11 cellular contexts compared by ENCODE assay signal in genomic region chr11:61369372-61370348, GRCh38. TPM values are rescaled to one million over a fixed set of nuclear protein-coding genes. Genes with fewer than 3 reads are reported as not detected.
DNase-seq lines count a peak whose midpoint lies in the region; ATAC-seq, FAIRE-seq and TF ChIP-seq lines count a peak whose summit lies in the region.
"Had no signal": no experiment of that assay in that cellular context is flagged by ENCODE, and none has a peak within 500 bp of the region (broad histone marks: within the 10 kb centered on the region; RNA-seq: fewer than 3 reads in every experiment).

No MANE protein-coding gene starts in this region.

- peak; percentile 34 for FAIRE-seq in HepG2 (lab: Jason Lieb, UNC)

- no peak for DNase-seq in activated CD4-positive, alpha-beta memory T cell treated with anti-CD3 and anti-CD28 coated beads for 36 hours
- no peak for DNase-seq in activated CD4-positive, alpha-beta memory T cell treated with anti-CD3 and anti-CD28 coated beads, Interleukin-2, amount 10 ng/mL, durations not matched to agents 7 days and 5 days
- DNase-seq in HepG2 (ENCODE audit: low spot score) (peak; percentile 76), tibial artery (peak; percentile 54 to 83), mesenteric fat pad (ENCODE audit: low spot score) (no peak), DMS53 (lab: John Stamatoyannopoulos, UW) (no peak)
- DNase-seq: naive thymus-derived CD8-positive, alpha-beta T cell had no signal

- H3K27ac ChIP-seq in HepG2 (ENCODE audit: extremely low read length, insufficient read depth, low read length) (peak overlapping the region; percentile 79), tibial artery (peak overlapping the region in 1 of 2 donors; percentile 3)
- H3K27ac ChIP-seq: SK-N-MC had no signal

- in situ Hi-C loops in HepG2 (cut with HindIII; ENCODE audit: extremely low pct_ligation_motif_present, low pct_unique_long_range_greater_than_20kb), result no loop called here

- no peak overlapping the region for H3K4me3 Mint-ChIP-seq in activated CD4-positive, alpha-beta memory T cell treated with anti-CD3 and anti-CD28 coated beads for 36 hours
- no peak overlapping the region for H3K4me3 Mint-ChIP-seq in activated CD4-positive, alpha-beta memory T cell treated with anti-CD3 and anti-CD28 coated beads, Interleukin-2, amount 10 ng/mL, durations not matched to agents 7 days and 5 days
- H3K4me3 Mint-ChIP-seq in brain, result peak overlapping the region in 1 of 5 experiments; percentile 69
- H3K4me3 Mint-ChIP-seq: naive thymus-derived CD8-positive, alpha-beta T cell had no signal

- no peak overlapping the region for H3K9ac ChIP-seq in HepG2 (ENCODE audit: insufficient read depth, low read depth, low read length)

- CTCF ChIA-PET in activated CD4-positive, alpha-beta memory T cell treated with anti-CD3 and anti-CD28 coated beads for 36 hours (lab: Charles Lee), result interaction anchor here (3.4 to 4.9 kb wide), 2 partner anchors 16 to 33 kb away, joined by 22 to 28 read pairs; no protein-coding TSS in a partner anchor
- CTCF ChIA-PET in activated CD4-positive, alpha-beta memory T cell treated with anti-CD3 and anti-CD28 coated beads, Interleukin-2, amount 10 ng/mL, durations not matched to agents 7 days and 5 days (lab: Charles Lee), result interaction anchor here (0.8 to 2.1 kb wide), 3 partner anchors 13 to 33 kb away, joined by 3 to 11 read pairs (median 10); no protein-coding TSS in a partner anchor
- CTCF ChIA-PET in HepG2 (lab: Yijun Ruan, JAX; ENCODE audit: low intra/inter-chr PET ratio, low total read pairs), result no interaction called here

- H3K27me3 ChIP-seq in HepG2 (ENCODE audit: control insufficient read depth in 1 of 2, insufficient read depth in 2 of 2, low read length in 2 of 2) (no peaks in the 10 kb centered on the region), tibial artery (no peaks in the 10 kb centered on the region)

- H3K4me2 ChIP-seq in HepG2 (ENCODE audit: low read depth, low read length), result no peak overlapping the region; the same call in 1 of the 2 replicates

- peaks cover 24% of the 10 kb centered on the region for H3K4me1 ChIP-seq in HepG2 (ENCODE audit: insufficient read depth, low read length)
- H3K4me1 ChIP-seq in tibial artery, result peaks cover 0 to 16% (median 2%) of the 10 kb centered on the region in 4 donors

- peaks cover 38% of the 10 kb centered on the region for H3K36me3 Mint-ChIP-seq in activated CD4-positive, alpha-beta memory T cell treated with anti-CD3 and anti-CD28 coated beads for 36 hours
- peaks cover 65% of the 10 kb centered on the region for H3K36me3 Mint-ChIP-seq in activated CD4-positive, alpha-beta memory T cell treated with anti-CD3 and anti-CD28 coated beads, Interleukin-2, amount 10 ng/mL, durations not matched to agents 7 days and 5 days (ENCODE audit: low read depth)
- H3K36me3 Mint-ChIP-seq in brain, result peaks cover 81% of the 10 kb centered on the region

- BruUV-seq in HepG2 (replicated peaks; lab: Mats Ljungman, UMichigan), result no TSS peak

- peaks cover 8% of the 10 kb centered on the region for H3K4me1 Mint-ChIP-seq in activated CD4-positive, alpha-beta memory T cell treated with anti-CD3 and anti-CD28 coated beads for 36 hours (ENCODE audit: low read depth)
- H3K4me1 Mint-ChIP-seq in activated CD4-positive, alpha-beta memory T cell treated with anti-CD3 and anti-CD28 coated beads, Interleukin-2, amount 10 ng/mL, durations not matched to agents 7 days and 5 days, result peaks cover 10% of the 10 kb centered on the region
- peaks cover 22% of the 10 kb centered on the region for H3K4me1 Mint-ChIP-seq in brain

- intact Hi-C loops in activated CD4-positive, alpha-beta memory T cell treated with anti-CD3 and anti-CD28 coated beads for 36 hours (cut with micrococcal nuclease), result no loop called here
- intact Hi-C loops in HepG2 (cut with micrococcal nuclease; ENCODE audit: unreplicated experiment) (no loop called here), tibial artery (cut with DNase I; ENCODE audit: low total_unique reads) (no loop called here)

- ATAC-seq in HepG2 (peak; percentile 98), GM21390 (IDR thresholded peaks at IDR 0.05; ENCODE audit: unreplicated experiment) (no peak)

- 74% methylated on average over 6 of the region's 9 CpGs for WGBS in HepG2 (ENCODE audit: low lambda C conversion rate)

- TF ChIP-seq CTCF in brain (conservative IDR thresholded peaks at IDR 0.05), result no peak
- no peak for TF ChIP-seq CTCF in HepG2 (CRISPR knock-in tag; IDR thresholded peaks at IDR 0.05)
- TF ChIP-seq CTCF in tibial artery (IDR thresholded peaks at IDR 0.05), result no peak

- TF ChIP-seq RAD21 in HepG2 (CRISPR knock-in tag; IDR thresholded peaks at IDR 0.05), result no peak

- no peaks in the 10 kb centered on the region for H3K79me2 ChIP-seq in HepG2 (ENCODE audit: insufficient read depth, low read length)

- H4K20me1 ChIP-seq in HepG2 (ENCODE audit: insufficient read depth, low read length), result no peaks in the 10 kb centered on the region

- TF ChIP-seq EP300 in HepG2 (IDR thresholded peaks at IDR 0.05; ENCODE audit: low read depth in 2 of 2, low read length in 2 of 2) (peak; percentile 74 to 83), HepG2 (CRISPR knock-in tag; IDR thresholded peaks at IDR 0.05; ENCODE audit: borderline replicate concordance) (no peak)

- H3K9me3 ChIP-seq in HepG2 (ENCODE audit: low read length) (peaks cover 3% of the 10 kb centered on the region; the same call in 1 of the 2 replicates), tibial artery (no peaks in the 10 kb centered on the region)

- H3K4me3 ChIP-seq in HepG2 (replicated peaks in 1 of 3; ENCODE audit: insufficient read depth in 1 of 3, low read depth in 2 of 3, low read length in 3 of 3) (no peak overlapping the region), tibial artery (no peak overlapping the region)
- H3K4me3 ChIP-seq: SK-N-MC had no signal

- H3K27me3 Mint-ChIP-seq in activated CD4-positive, alpha-beta memory T cell treated with anti-CD3 and anti-CD28 coated beads for 36 hours, result no peaks in the 10 kb centered on the region
- no peaks in the 10 kb centered on the region for H3K27me3 Mint-ChIP-seq in activated CD4-positive, alpha-beta memory T cell treated with anti-CD3 and anti-CD28 coated beads, Interleukin-2, amount 10 ng/mL, durations not matched to agents 7 days and 5 days
- no peaks in the 10 kb centered on the region for H3K27me3 Mint-ChIP-seq in brain
- H3K27me3 Mint-ChIP-seq: naive thymus-derived CD8-positive, alpha-beta T cell had no signal

- POLR2A ChIA-PET in activated CD4-positive, alpha-beta memory T cell treated with anti-CD3 and anti-CD28 coated beads for 36 hours (lab: Charles Lee), result no interaction called here
- POLR2A ChIA-PET in activated CD4-positive, alpha-beta memory T cell treated with anti-CD3 and anti-CD28 coated beads, Interleukin-2, amount 10 ng/mL, durations not matched to agents 7 days and 5 days (lab: Charles Lee), result interaction anchor here (0.9 to 3.6 kb wide), 4 partner anchors 8 to 34 kb away, joined by 3 to 25 read pairs (median 8); partner anchors contain the start of genes CYB561A3 and TMEM138
- POLR2A ChIA-PET in HepG2 (lab: Yijun Ruan, JAX), result interaction anchor here (0.8 to 2.2 kb wide), 9 partner anchors 8 to 60 kb away, joined by 3 to 16 read pairs (median 3); partner anchors contain the start of genes CPSF7, CYB561A3, SDHAF2 and TKFC

- H2AFZ ChIP-seq in HepG2 (ENCODE audit: low read length), result no peak overlapping the region

- H3K36me3 ChIP-seq in HepG2 (replicated peaks in 1 of 2; ENCODE audit: control insufficient read depth in 1 of 2, insufficient read depth in 2 of 2, low read length in 2 of 2) (peaks cover 5 to 35% of the 10 kb centered on the region in 2 experiments), tibial artery (peaks cover 43 to 71% (median 55%) of the 10 kb centered on the region in 3 donors)

- TF ChIP-seq POLR2A in HepG2 (IDR thresholded peaks at IDR 0.05; ENCODE audit: insufficient read depth in 1 of 2, low read depth in 2 of 2, low read length in 2 of 2), result peak; percentile 26 to 31; a peak in 2 of 4 replicates

- H3K9me3 Mint-ChIP-seq in activated CD4-positive, alpha-beta memory T cell treated with anti-CD3 and anti-CD28 coated beads for 36 hours, result no peaks in the 10 kb centered on the region
- H3K9me3 Mint-ChIP-seq in activated CD4-positive, alpha-beta memory T cell treated with anti-CD3 and anti-CD28 coated beads, Interleukin-2, amount 10 ng/mL, durations not matched to agents 7 days and 5 days, result peaks cover 4% of the 10 kb centered on the region
- peaks cover 3 to 16% (median 8%) of the 10 kb centered on the region in 5 experiments for H3K9me3 Mint-ChIP-seq in brain
- H3K9me3 Mint-ChIP-seq: naive thymus-derived CD8-positive, alpha-beta T cell had no signal

- peak overlapping the region; percentile 60 for H3K27ac Mint-ChIP-seq in activated CD4-positive, alpha-beta memory T cell treated with anti-CD3 and anti-CD28 coated beads for 36 hours
- no peak overlapping the region for H3K27ac Mint-ChIP-seq in activated CD4-positive, alpha-beta memory T cell treated with anti-CD3 and anti-CD28 coated beads, Interleukin-2, amount 10 ng/mL, durations not matched to agents 7 days and 5 days
- peak overlapping the region; percentile 67 to 93 (median 92) for H3K27ac Mint-ChIP-seq in brain

RNA-seq across cellular contexts. Expression of gene TMEM138, which starts 7.5 kb away (rescaled TPM):
- total RNA-seq in activated CD4-positive, alpha-beta memory T cell treated with anti-CD3 and anti-CD28 coated beads for 36 hours, result 10 to 100 TPM; 33.7 to 34.6 TPM
- 10 to 100 TPM; 45.5 to 50.0 TPM for total RNA-seq in activated CD4-positive, alpha-beta memory T cell treated with anti-CD3 and anti-CD28 coated beads, Interleukin-2, amount 10 ng/mL, durations not matched to agents 7 days and 5 days
- polyA plus RNA-seq in brain (ENCODE audit: insufficient read depth, low read depth, low replicate concordance), result 26.1 TPM
- 29.7 and 43.5 TPM in 2 replicates for total RNA-seq in HepG2 (2016; rRNA removed; fragmentation: Illumina TruSeq; extraction: Trizol)
- 51.3 and 54.5 TPM in 2 replicates for total RNA-seq in HepG2 (2016; cell fraction: cytosol; rRNA removed; fragmentation: Illumina TruSeq; extraction: Trizol; ENCODE audit: low read depth)
- 30.1 and 40.0 TPM in 2 replicates for total RNA-seq in HepG2 (2016; cell fraction: insoluble cytoplasmic fraction; rRNA removed; fragmentation: Illumina TruSeq; extraction: Trizol)
- 36.1 and 36.5 TPM in 2 replicates for total RNA-seq in HepG2 (2016; cell fraction: membrane; rRNA removed; fragmentation: Illumina TruSeq; extraction: Trizol)
- total RNA-seq in HepG2 (2016; cell fraction: nucleus; rRNA removed; fragmentation: Illumina TruSeq; extraction: Trizol), result 41.2 and 47.0 TPM in 2 replicates
- 51.0 and 61.0 TPM in 2 replicates for polyA plus RNA-seq in HepG2 (2011; rRNA removed)
- 21.8 and 35.0 TPM in 2 replicates for polyA plus RNA-seq in HepG2 (2011; cell fraction: cytosol; rRNA removed)
- polyA plus RNA-seq in HepG2 (2011; cell fraction: nucleus; rRNA removed), result 63.4 and 76.1 TPM in 2 replicates
- polyA plus RNA-seq in HepG2 (2012), result 17.6 and 19.2 TPM in 2 replicates
- polyA plus RNA-seq in HepG2 (2016; cell fraction: cytosol; fragmentation: Illumina TruSeq; extraction: Trizol; ENCODE audit: low read depth), result 15.5 and 18.0 TPM in 2 replicates
- 42.8 and 45.1 TPM in 2 replicates for polyA plus RNA-seq in HepG2 (2016; cell fraction: insoluble cytoplasmic fraction; fragmentation: Illumina TruSeq; extraction: Trizol; ENCODE audit: low read depth)
- polyA plus RNA-seq in HepG2 (2016; cell fraction: membrane; fragmentation: Illumina TruSeq; extraction: Trizol; ENCODE audit: low read depth), result 24.2 and 30.4 TPM in 2 replicates
- 85.3 and 100 TPM in 2 replicates for polyA plus RNA-seq in HepG2 (2016; cell fraction: nucleus; fragmentation: Illumina TruSeq; extraction: Trizol; ENCODE audit: insufficient read depth, low read depth)
- 50.4 and 173 TPM in 2 replicates for polyA minus RNA-seq in HepG2 (2011; rRNA and poly(A)+ RNA removed; ENCODE audit: low replicate concordance)
- 9.5 and 9.6 TPM in 2 replicates for polyA minus RNA-seq in HepG2 (2011; cell fraction: cytosol; rRNA and poly(A)+ RNA removed)
- 41.6 and 57.1 TPM in 2 replicates for polyA minus RNA-seq in HepG2 (2011; cell fraction: nucleus; rRNA and poly(A)+ RNA removed)
- total RNA-seq in mesenteric fat pad, result 68.2 TPM

RNA-seq across cellular contexts. Expression of gene CYB561A3, which starts 8.0 kb away (rescaled TPM):
- total RNA-seq in activated CD4-positive, alpha-beta memory T cell treated with anti-CD3 and anti-CD28 coated beads for 36 hours, result 10 to 100 TPM; 32.3 to 32.9 TPM
- total RNA-seq in activated CD4-positive, alpha-beta memory T cell treated with anti-CD3 and anti-CD28 coated beads, Interleukin-2, amount 10 ng/mL, durations not matched to agents 7 days and 5 days, result 10 to 100 TPM; 36.0 to 38.6 TPM
- 35.7 TPM for polyA plus RNA-seq in brain (ENCODE audit: insufficient read depth, low read depth, low replicate concordance)
- 11.5 and 14.9 TPM in 2 replicates for total RNA-seq in HepG2 (2016; rRNA removed; fragmentation: Illumina TruSeq; extraction: Trizol)
- 5.6 and 5.9 TPM in 2 replicates for total RNA-seq in HepG2 (2016; cell fraction: cytosol; rRNA removed; fragmentation: Illumina TruSeq; extraction: Trizol; ENCODE audit: low read depth)
- 11.8 and 15.0 TPM in 2 replicates for total RNA-seq in HepG2 (2016; cell fraction: insoluble cytoplasmic fraction; rRNA removed; fragmentation: Illumina TruSeq; extraction: Trizol)
- total RNA-seq in HepG2 (2016; cell fraction: membrane; rRNA removed; fragmentation: Illumina TruSeq; extraction: Trizol), result 15.7 and 17.1 TPM in 2 replicates
- total RNA-seq in HepG2 (2016; cell fraction: nucleus; rRNA removed; fragmentation: Illumina TruSeq; extraction: Trizol), result 11.9 and 12.4 TPM in 2 replicates
- polyA plus RNA-seq in HepG2 (2011; rRNA removed), result 11.4 and 14.7 TPM in 2 replicates
- polyA plus RNA-seq in HepG2 (2011; cell fraction: cytosol; rRNA removed), result 19.7 and 21.5 TPM in 2 replicates
- polyA plus RNA-seq in HepG2 (2011; cell fraction: nucleus; rRNA removed), result 30.1 and 37.5 TPM in 2 replicates
- 10.9 and 13.2 TPM in 2 replicates for polyA plus RNA-seq in HepG2 (2012)
- polyA plus RNA-seq in HepG2 (2016; cell fraction: cytosol; fragmentation: Illumina TruSeq; extraction: Trizol; ENCODE audit: low read depth), result 4.6 and 6.4 TPM in 2 replicates
- 8.9 and 11.0 TPM in 2 replicates for polyA plus RNA-seq in HepG2 (2016; cell fraction: insoluble cytoplasmic fraction; fragmentation: Illumina TruSeq; extraction: Trizol; ENCODE audit: low read depth)
- 11.1 and 11.3 TPM in 2 replicates for polyA plus RNA-seq in HepG2 (2016; cell fraction: membrane; fragmentation: Illumina TruSeq; extraction: Trizol; ENCODE audit: low read depth)
- 20.3 and 20.7 TPM in 2 replicates for polyA plus RNA-seq in HepG2 (2016; cell fraction: nucleus; fragmentation: Illumina TruSeq; extraction: Trizol; ENCODE audit: insufficient read depth, low read depth)
- 41.4 and 173 TPM in 2 replicates for polyA minus RNA-seq in HepG2 (2011; rRNA and poly(A)+ RNA removed; ENCODE audit: low replicate concordance)
- 4.7 and 8.0 TPM in 2 replicates for polyA minus RNA-seq in HepG2 (2011; cell fraction: cytosol; rRNA and poly(A)+ RNA removed)
- polyA minus RNA-seq in HepG2 (2011; cell fraction: nucleus; rRNA and poly(A)+ RNA removed), result 9.4 and 9.7 TPM in 2 replicates
- total RNA-seq in mesenteric fat pad, result 34.4 TPM

RNA-seq across cellular contexts. Expression of gene TMEM216, which starts 22.7 kb away (rescaled TPM):
- total RNA-seq in activated CD4-positive, alpha-beta memory T cell treated with anti-CD3 and anti-CD28 coated beads for 36 hours, result 1 to 10 TPM; 9.2 to 10.0 TPM
- 1 to 10 TPM; 7.6 to 9.3 TPM for total RNA-seq in activated CD4-positive, alpha-beta memory T cell treated with anti-CD3 and anti-CD28 coated beads, Interleukin-2, amount 10 ng/mL, durations not matched to agents 7 days and 5 days
- 15.5 TPM for polyA plus RNA-seq in brain (ENCODE audit: insufficient read depth, low read depth, low replicate concordance)
- 25.2 and 25.4 TPM in 2 replicates for total RNA-seq in HepG2 (2016; rRNA removed; fragmentation: Illumina TruSeq; extraction: Trizol)
- total RNA-seq in HepG2 (2016; cell fraction: cytosol; rRNA removed; fragmentation: Illumina TruSeq; extraction: Trizol; ENCODE audit: low read depth), result 33.0 and 38.9 TPM in 2 replicates
- total RNA-seq in HepG2 (2016; cell fraction: insoluble cytoplasmic fraction; rRNA removed; fragmentation: Illumina TruSeq; extraction: Trizol), result 23.9 and 27.8 TPM in 2 replicates
- 43.9 and 52.8 TPM in 2 replicates for total RNA-seq in HepG2 (2016; cell fraction: membrane; rRNA removed; fragmentation: Illumina TruSeq; extraction: Trizol)
- 15.8 and 17.5 TPM in 2 replicates for total RNA-seq in HepG2 (2016; cell fraction: nucleus; rRNA removed; fragmentation: Illumina TruSeq; extraction: Trizol)
- polyA plus RNA-seq in HepG2 (2011; rRNA removed), result 53.7 and 60.1 TPM in 2 replicates
- polyA plus RNA-seq in HepG2 (2011; cell fraction: cytosol; rRNA removed), result 44.7 and 56.5 TPM in 2 replicates
- 20.0 and 25.6 TPM in 2 replicates for polyA plus RNA-seq in HepG2 (2011; cell fraction: nucleus; rRNA removed)
- polyA plus RNA-seq in HepG2 (2012), result 17.5 and 21.3 TPM in 2 replicates
- 45.4 and 52.3 TPM in 2 replicates for polyA plus RNA-seq in HepG2 (2016; cell fraction: cytosol; fragmentation: Illumina TruSeq; extraction: Trizol; ENCODE audit: low read depth)
- polyA plus RNA-seq in HepG2 (2016; cell fraction: insoluble cytoplasmic fraction; fragmentation: Illumina TruSeq; extraction: Trizol; ENCODE audit: low read depth), result 31.2 and 31.8 TPM in 2 replicates
- 53.1 and 57.7 TPM in 2 replicates for polyA plus RNA-seq in HepG2 (2016; cell fraction: membrane; fragmentation: Illumina TruSeq; extraction: Trizol; ENCODE audit: low read depth)
- polyA plus RNA-seq in HepG2 (2016; cell fraction: nucleus; fragmentation: Illumina TruSeq; extraction: Trizol; ENCODE audit: insufficient read depth, low read depth), result 33.0 and 35.6 TPM in 2 replicates
- polyA minus RNA-seq in HepG2 (2011; rRNA and poly(A)+ RNA removed; ENCODE audit: low replicate concordance), result 13.9 and 44.9 TPM in 2 replicates
- 11.1 and 12.6 TPM in 2 replicates for polyA minus RNA-seq in HepG2 (2011; cell fraction: cytosol; rRNA and poly(A)+ RNA removed)
- polyA minus RNA-seq in HepG2 (2011; cell fraction: nucleus; rRNA and poly(A)+ RNA removed), result 11.3 and 19.4 TPM in 2 replicates
- 9.9 TPM for total RNA-seq in mesenteric fat pad
- total RNA-seq: A172 had no signal

RNA-seq across cellular contexts. Expression of gene TKFC, which starts 36.6 kb away (rescaled TPM):
- total RNA-seq in activated CD4-positive, alpha-beta memory T cell treated with anti-CD3 and anti-CD28 coated beads for 36 hours, result 100 to 1,000 TPM; 118 to 120 TPM
- total RNA-seq in activated CD4-positive, alpha-beta memory T cell treated with anti-CD3 and anti-CD28 coated beads, Interleukin-2, amount 10 ng/mL, durations not matched to agents 7 days and 5 days, result 10 to 100 TPM; 49.6 to 51.5 TPM
- polyA plus RNA-seq in brain (ENCODE audit: insufficient read depth, low read depth, low replicate concordance), result 70.0 TPM
- 173 and 197 TPM in 2 replicates for total RNA-seq in HepG2 (2016; rRNA removed; fragmentation: Illumina TruSeq; extraction: Trizol)
- 25.7 and 34.7 TPM in 2 replicates for total RNA-seq in HepG2 (2016; cell fraction: cytosol; rRNA removed; fragmentation: Illumina TruSeq; extraction: Trizol; ENCODE audit: low read depth)
- total RNA-seq in HepG2 (2016; cell fraction: insoluble cytoplasmic fraction; rRNA removed; fragmentation: Illumina TruSeq; extraction: Trizol), result 152 and 194 TPM in 2 replicates
- total RNA-seq in HepG2 (2016; cell fraction: membrane; rRNA removed; fragmentation: Illumina TruSeq; extraction: Trizol), result 38.7 and 39.8 TPM in 2 replicates
- total RNA-seq in HepG2 (2016; cell fraction: nucleus; rRNA removed; fragmentation: Illumina TruSeq; extraction: Trizol), result 130 and 153 TPM in 2 replicates
- 147 and 237 TPM in 2 replicates for polyA plus RNA-seq in HepG2 (2011; rRNA removed)
- 67.4 and 90.7 TPM in 2 replicates for polyA plus RNA-seq in HepG2 (2011; cell fraction: cytosol; rRNA removed)
- 653 and 783 TPM in 2 replicates for polyA plus RNA-seq in HepG2 (2011; cell fraction: nucleus; rRNA removed)
- polyA plus RNA-seq in HepG2 (2012), result 226 and 325 TPM in 2 replicates
- 15.1 and 18.3 TPM in 2 replicates for polyA plus RNA-seq in HepG2 (2016; cell fraction: cytosol; fragmentation: Illumina TruSeq; extraction: Trizol; ENCODE audit: low read depth)
- 134 and 173 TPM in 2 replicates for polyA plus RNA-seq in HepG2 (2016; cell fraction: insoluble cytoplasmic fraction; fragmentation: Illumina TruSeq; extraction: Trizol; ENCODE audit: low read depth)
- 31.3 and 33.9 TPM in 2 replicates for polyA plus RNA-seq in HepG2 (2016; cell fraction: membrane; fragmentation: Illumina TruSeq; extraction: Trizol; ENCODE audit: low read depth)
- 236 and 246 TPM in 2 replicates for polyA plus RNA-seq in HepG2 (2016; cell fraction: nucleus; fragmentation: Illumina TruSeq; extraction: Trizol; ENCODE audit: insufficient read depth, low read depth)
- 121 and 450 TPM in 2 replicates for polyA minus RNA-seq in HepG2 (2011; rRNA and poly(A)+ RNA removed; ENCODE audit: low replicate concordance)
- polyA minus RNA-seq in HepG2 (2011; cell fraction: cytosol; rRNA and poly(A)+ RNA removed), result 129 and 149 TPM in 2 replicates
- polyA minus RNA-seq in HepG2 (2011; cell fraction: nucleus; rRNA and poly(A)+ RNA removed), result 181 and 214 TPM in 2 replicates
- total RNA-seq in mesenteric fat pad, result 21.2 TPM

RNA-seq across cellular contexts. Expression of gene DDB1, which starts 36.8 kb away (rescaled TPM):
- 100 to 1,000 TPM; 222 to 223 TPM for total RNA-seq in activated CD4-positive, alpha-beta memory T cell treated with anti-CD3 and anti-CD28 coated beads for 36 hours
- total RNA-seq in activated CD4-positive, alpha-beta memory T cell treated with anti-CD3 and anti-CD28 coated beads, Interleukin-2, amount 10 ng/mL, durations not matched to agents 7 days and 5 days, result 100 to 1,000 TPM; 166 to 174 TPM
- polyA plus RNA-seq in brain (ENCODE audit: insufficient read depth, low read depth, low replicate concordance), result 255 TPM
- total RNA-seq in HepG2 (2016; rRNA removed; fragmentation: Illumina TruSeq; extraction: Trizol), result 266 and 292 TPM in 2 replicates
- 44.8 and 45.1 TPM in 2 replicates for total RNA-seq in HepG2 (2016; cell fraction: cytosol; rRNA removed; fragmentation: Illumina TruSeq; extraction: Trizol; ENCODE audit: low read depth)
- 272 and 286 TPM in 2 replicates for total RNA-seq in HepG2 (2016; cell fraction: insoluble cytoplasmic fraction; rRNA removed; fragmentation: Illumina TruSeq; extraction: Trizol)
- 67.0 and 70.3 TPM in 2 replicates for total RNA-seq in HepG2 (2016; cell fraction: membrane; rRNA removed; fragmentation: Illumina TruSeq; extraction: Trizol)
- total RNA-seq in HepG2 (2016; cell fraction: nucleus; rRNA removed; fragmentation: Illumina TruSeq; extraction: Trizol), result 147 and 162 TPM in 2 replicates
- polyA plus RNA-seq in HepG2 (2011; rRNA removed), result 175 and 217 TPM in 2 replicates
- polyA plus RNA-seq in HepG2 (2011; cell fraction: cytosol; rRNA removed), result 205 and 216 TPM in 2 replicates
- 144 and 152 TPM in 2 replicates for polyA plus RNA-seq in HepG2 (2011; cell fraction: nucleus; rRNA removed)
- 123 and 153 TPM in 2 replicates for polyA plus RNA-seq in HepG2 (2012)
- 13.5 and 15.8 TPM in 2 replicates for polyA plus RNA-seq in HepG2 (2016; cell fraction: cytosol; fragmentation: Illumina TruSeq; extraction: Trizol; ENCODE audit: low read depth)
- 239 and 252 TPM in 2 replicates for polyA plus RNA-seq in HepG2 (2016; cell fraction: insoluble cytoplasmic fraction; fragmentation: Illumina TruSeq; extraction: Trizol; ENCODE audit: low read depth)
- polyA plus RNA-seq in HepG2 (2016; cell fraction: membrane; fragmentation: Illumina TruSeq; extraction: Trizol; ENCODE audit: low read depth), result 34.0 and 38.3 TPM in 2 replicates
- 168 and 174 TPM in 2 replicates for polyA plus RNA-seq in HepG2 (2016; cell fraction: nucleus; fragmentation: Illumina TruSeq; extraction: Trizol; ENCODE audit: insufficient read depth, low read depth)
- polyA minus RNA-seq in HepG2 (2011; rRNA and poly(A)+ RNA removed; ENCODE audit: low replicate concordance), result 584 and 611 TPM in 2 replicates
- 276 and 305 TPM in 2 replicates for polyA minus RNA-seq in HepG2 (2011; cell fraction: cytosol; rRNA and poly(A)+ RNA removed)
- polyA minus RNA-seq in HepG2 (2011; cell fraction: nucleus; rRNA and poly(A)+ RNA removed), result 187 and 203 TPM in 2 replicates
- 195 TPM for total RNA-seq in mesenteric fat pad

Comparison
In these comparisons a context has a peak if more than half of its experiments do, and no peak if none do; other contexts are left out.
1. DNase-seq: peak in HepG2 (single experiment) and tibial artery (2 of 2); none in activated CD4-positive, alpha-beta memory T cell treated with anti-CD3 and anti-CD28 coated beads for 36 hours (single experiment), activated CD4-positive, alpha-beta memory T cell treated with anti-CD3 and anti-CD28 coated beads, Interleukin-2, amount 10 ng/mL, durations not matched to agents 7 days and 5 days (single experiment), mesenteric fat pad (single experiment) and DMS53 (single experiment).